21 cellular contexts compared by ENCODE assay signal in genomic region chr16:7452090-7452489, GRCh38.
"Had no signal": no experiment of that assay in that cellular context is flagged by ENCODE, and none has a peak within 500 bp of the region (broad histone marks: within the 10 kb centered on the region; RNA-seq: fewer than 3 reads in every experiment).

No MANE protein-coding gene starts in this region.

- ATAC-seq: foreskin keratinocyte; left ventricle myocardium superior; lower lobe of right lung; natural killer cell; pancreas; right lobe of liver; stimulated activated naive B cell treated with anti-CD40 and anti-IgM and Interleukin-4, amounts not matched to agents 10 μg/mL and 1 μg/mL and 100 μg/mL, for 72 hours had no signal

- H3K4me3 Mint-ChIP-seq: natural killer cell; neural crest cell; stimulated activated naive B cell treated with anti-CD40 and anti-IgM and Interleukin-4, amounts not matched to agents 10 μg/mL and 1 μg/mL and 100 μg/mL, for 72 hours; stimulated activated naive CD8-positive, alpha-beta T cell treated with anti-CD3 and anti-CD28 coated beads, Interleukin-15, Interleukin-2, amounts not matched to agents 100 ng/mL and 50 ng/mL, for 24 hours had no signal

- H3K36me3 ChIP-seq: esophagus muscularis mucosa, lower lobe of right lung, neutrophil, pancreas, right lobe of liver, spleen, thoracic aorta, tibial nerve, upper lobe of left lung had no signal

- H3K9me3 ChIP-seq: lower lobe of right lung, neutrophil, pancreas, right lobe of liver, thoracic aorta, upper lobe of left lung had no signal

- H3K27ac ChIP-seq: coronary artery, esophagus muscularis mucosa, foreskin keratinocyte, lower lobe of right lung, neutrophil, pancreas, right lobe of liver, skin epidermis, spleen, thoracic aorta, tibial nerve, upper lobe of left lung had no signal

- H3K27me3 ChIP-seq: esophagus muscularis mucosa, foreskin keratinocyte, neutrophil, pancreas, right lobe of liver, spleen, tibial nerve, upper lobe of left lung had no signal

- H3K4me1 ChIP-seq: foreskin keratinocyte, lower lobe of right lung, pancreas, right lobe of liver, spleen, tibial nerve, upper lobe of left lung had no signal

- DNase-seq: dermis blood vessel endothelial cell; effector memory CD4-positive, alpha-beta T cell; foreskin keratinocyte; glutamatergic neuron; left ventricle myocardium superior; lower lobe of right lung; natural killer cell; pancreas; right lobe of liver; spleen; stimulated activated CD4-positive, alpha-beta T cell treated with anti-CD3 and anti-CD28 coated beads, Interleukin-2, amount 100 ng/mL, for 48 hours; stimulated activated naive B cell treated with anti-CD40 and anti-IgM and Interleukin-4, amounts not matched to agents 10 μg/mL and 1 μg/mL and 100 μg/mL, for 72 hours; upper lobe of left lung had no signal

- H3K36me3 Mint-ChIP-seq: natural killer cell; stimulated activated naive B cell treated with anti-CD40 and anti-IgM and Interleukin-4, amounts not matched to agents 10 μg/mL and 1 μg/mL and 100 μg/mL, for 72 hours had no signal

- H3K9me3 Mint-ChIP-seq: neural crest cell had no signal

- H3K27me3 Mint-ChIP-seq: stimulated activated naive B cell treated with anti-CD40 and anti-IgM and Interleukin-4, amounts not matched to agents 10 μg/mL and 1 μg/mL and 100 μg/mL, for 72 hours; stimulated activated naive CD8-positive, alpha-beta T cell treated with anti-CD3 and anti-CD28 coated beads, Interleukin-15, Interleukin-2, amounts not matched to agents 100 ng/mL and 50 ng/mL, for 24 hours had no signal

- H3K4me3 ChIP-seq: coronary artery, esophagus muscularis mucosa, lower lobe of right lung, pancreas, right lobe of liver, skin epidermis, spleen, thoracic aorta, tibial nerve, upper lobe of left lung had no signal

- H3K4me1 Mint-ChIP-seq: natural killer cell; neural crest cell; stimulated activated naive B cell treated with anti-CD40 and anti-IgM and Interleukin-4, amounts not matched to agents 10 μg/mL and 1 μg/mL and 100 μg/mL, for 72 hours had no signal

- H3K27ac Mint-ChIP-seq: natural killer cell; stimulated activated naive B cell treated with anti-CD40 and anti-IgM and Interleukin-4, amounts not matched to agents 10 μg/mL and 1 μg/mL and 100 μg/mL, for 72 hours; stimulated activated naive CD8-positive, alpha-beta T cell treated with anti-CD3 and anti-CD28 coated beads, Interleukin-15, Interleukin-2, amounts not matched to agents 100 ng/mL and 50 ng/mL, for 24 hours had no signal
